In the genomic region with DNA sequence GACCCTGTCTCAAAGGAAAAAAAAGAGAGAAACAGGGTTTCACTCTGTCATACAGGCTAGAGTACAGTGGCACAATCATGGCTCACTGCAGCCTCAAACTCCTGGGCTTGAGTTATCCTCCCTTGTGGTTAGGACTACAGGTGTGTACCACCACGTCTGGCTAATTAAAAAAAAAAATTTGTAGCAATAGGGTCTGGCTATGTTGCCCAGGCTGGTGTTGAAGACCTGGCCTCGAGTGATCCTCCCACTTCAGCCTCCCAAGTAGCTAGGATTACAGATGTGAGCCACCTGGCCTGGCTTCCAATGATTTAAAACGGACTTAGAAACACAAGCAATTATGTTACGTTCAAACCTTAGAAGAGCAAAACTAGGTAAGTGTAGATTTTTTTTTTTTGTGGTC, we compare ENCODE assay signal across 28 cellular contexts. TPM values are rescaled to one million over a fixed set of nuclear protein-coding genes. Genes with fewer than 3 reads are reported as not detected.
"Had no signal": no experiment of that assay in that cellular context is flagged by ENCODE, and none has a peak within 500 bp of the region (broad histone marks: within the 10 kb centered on the region; RNA-seq: fewer than 3 reads in every experiment).

No MANE protein-coding gene starts in this region.

- H3K27me3 Mint-ChIP-seq: dendritic cell treated with granulocyte-macrophage colony-stimulating factor and Interleukin-4, amounts not matched to agents 40 ng/mL and 50 ng/mL, for 4 days; effector memory CD8-positive, alpha-beta T cell; naive B cell; naive thymus-derived CD8-positive, alpha-beta T cell had no signal

- H3K4me3 Mint-ChIP-seq: dendritic cell treated with granulocyte-macrophage colony-stimulating factor and Interleukin-4, amounts not matched to agents 40 ng/mL and 50 ng/mL, for 4 days; effector memory CD8-positive, alpha-beta T cell; endodermal cell; mesothelial cell of epicardium; naive B cell; naive thymus-derived CD8-positive, alpha-beta T cell had no signal

- H3K4me1 Mint-ChIP-seq: endodermal cell, mesothelial cell of epicardium had no signal

- DNase-seq: cortex of kidney; effector CD8-positive, alpha-beta T cell; effector memory CD8-positive, alpha-beta T cell; endodermal cell; erythroblast; esophagus squamous epithelium; foreskin fibroblast; foreskin melanocyte; gastrocnemius medialis; glutamatergic neuron; head of caudate nucleus; heart right ventricle; hippocampal formation; left cardiac atrium; left lung; left ventricle myocardium superior; lower lobe of right lung; mesenchymal stem cell; mucosa of descending colon; naive B cell; naive thymus-derived CD8-positive, alpha-beta T cell had no signal

- H3K4me3 ChIP-seq: esophagus squamous epithelium, gastrocnemius medialis, heart right ventricle, left lung, lower lobe of right lung, mucosa of descending colon had no signal

- H3K27ac Mint-ChIP-seq: dendritic cell treated with granulocyte-macrophage colony-stimulating factor and Interleukin-4, amounts not matched to agents 40 ng/mL and 50 ng/mL, for 4 days; effector memory CD8-positive, alpha-beta T cell; mesothelial cell of epicardium; naive B cell had no signal

- H3K36me3 ChIP-seq: left lung had no signal

- ATAC-seq: effector memory CD8-positive, alpha-beta T cell; esophagus mucosa; gastrocnemius medialis; heart right ventricle; left cardiac atrium; left lung; left ventricle myocardium superior; lower lobe of right lung; mucosa of descending colon; naive thymus-derived CD8-positive, alpha-beta T cell had no signal

- H3K27ac ChIP-seq: epithelial cell of prostate, esophagus squamous epithelium, gastrocnemius medialis, heart right ventricle, left lung, lower lobe of right lung had no signal

- H3K9me3 Mint-ChIP-seq: dendritic cell treated with granulocyte-macrophage colony-stimulating factor and Interleukin-4, amounts not matched to agents 40 ng/mL and 50 ng/mL, for 4 days; effector memory CD8-positive, alpha-beta T cell; endodermal cell; mesothelial cell of epicardium; naive B cell; naive thymus-derived CD8-positive, alpha-beta T cell had no signal

- H3K9me3 ChIP-seq: esophagus squamous epithelium, gastrocnemius medialis, heart right ventricle, left lung, lower lobe of right lung, mucosa of descending colon had no signal

- H3K4me1 ChIP-seq: gastrocnemius medialis, heart right ventricle, left lung, lower lobe of right lung had no signal

RNA-seq across cellular contexts. Expression of a gene that starts 45.8 kb away (rescaled TPM):
- total RNA-seq: dermis microvascular lymphatic vessel endothelial cell, endodermal cell, kidney epithelial cell, mesothelial cell of epicardium, myocyte had no signal
